In the genomic region with DNA sequence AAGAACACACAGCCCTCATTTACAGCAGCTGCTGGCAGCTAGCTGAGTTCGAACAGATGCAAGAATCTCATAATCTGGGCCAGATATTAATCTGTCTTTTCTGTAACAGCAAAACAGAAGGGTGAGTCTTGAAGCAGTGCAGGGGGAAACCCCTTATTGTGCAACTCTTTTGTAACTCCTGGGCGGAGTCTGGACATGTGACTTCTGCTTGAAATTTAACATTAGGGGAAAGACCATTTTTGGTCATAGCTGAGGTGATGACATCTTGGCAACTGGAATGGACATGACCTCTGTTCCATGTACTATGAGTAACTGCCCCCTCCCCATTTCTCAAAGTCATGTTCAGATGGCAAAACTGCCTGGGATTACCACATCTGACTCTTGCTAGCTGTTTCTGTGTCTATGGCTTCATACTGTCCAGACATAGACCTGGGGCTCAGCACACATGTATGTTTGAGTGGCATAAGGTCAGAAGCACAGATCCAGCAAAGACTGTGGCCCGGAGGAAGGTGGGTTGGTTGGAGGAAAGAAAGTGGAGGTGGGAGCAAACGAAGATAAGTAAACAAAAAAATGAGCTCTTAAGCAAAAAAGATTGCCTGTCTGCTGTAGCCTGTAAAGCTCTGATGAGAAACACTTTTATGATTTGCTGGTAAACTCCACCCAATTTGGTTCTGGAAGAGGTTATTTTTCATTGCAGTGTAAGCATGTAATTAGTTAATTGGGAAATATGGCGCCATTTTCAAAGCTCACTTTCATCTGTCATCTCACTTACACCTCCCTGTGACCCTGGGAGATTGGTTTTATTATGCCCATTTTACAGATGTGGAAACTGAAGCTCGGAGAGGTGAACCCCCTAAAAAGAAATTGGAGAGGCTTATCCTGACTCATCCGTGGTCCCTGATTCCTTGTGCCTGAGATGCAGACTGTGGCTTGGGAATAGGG, we compare ENCODE assay signal across 1 cellular context.
TF ChIP-seq lines count a peak whose summit lies in the region.

No MANE protein-coding gene starts in this region.

TF ChIP-seq in HepG2, 621 proteins besides CTCF, POLR2A, EP300 and RAD21 (continued from another document):
- TF ChIP-seq ETV5 (CRISPR knock-in tag; IDR thresholded peaks at IDR 0.05; ENCODE audit: borderline replicate concordance) (peak; percentile 40; the same call in 1 of the 2 replicates), NFKB2 (CRISPR knock-in tag; IDR thresholded peaks at IDR 0.05; ENCODE audit: borderline replicate concordance) (no peak), ZNF263 (CRISPR knock-in tag; IDR thresholded peaks at IDR 0.05) (no peak), RORA (CRISPR knock-in tag; IDR thresholded peaks at IDR 0.05) (no peak), ZNF549 (CRISPR knock-in tag; IDR thresholded peaks at IDR 0.05) (no peak), ZNF274 (CRISPR knock-in tag; IDR thresholded peaks at IDR 0.05) (no peak), ATM (IDR thresholded peaks at IDR 0.05; ENCODE audit: borderline replicate concordance) (no peak), PAWR (CRISPR knock-in tag; IDR thresholded peaks at IDR 0.05; ENCODE audit: borderline replicate concordance) (no peak), NBN (conservative IDR thresholded peaks at IDR 0.05) (no peak), ZBTB21 (CRISPR knock-in tag; IDR thresholded peaks at IDR 0.05) (peak; percentile 50), MAF1 (CRISPR knock-in tag; IDR thresholded peaks at IDR 0.05; ENCODE audit: borderline replicate concordance) (no peak), ONECUT2 (CRISPR knock-in tag; IDR thresholded peaks at IDR 0.05) (no peak), DNMT3B (CRISPR knock-in tag; conservative IDR thresholded peaks at IDR 0.05) (peak; percentile 58; the same call in 1 of the 2 replicates), ZNF205 (CRISPR knock-in tag; IDR thresholded peaks at IDR 0.05) (no peak), LCORL (IDR thresholded peaks at IDR 0.05) (peak; percentile 12; the same call in 1 of the 2 replicates), LCORL (CRISPR knock-in tag; IDR thresholded peaks at IDR 0.05) (peak; percentile 85), HOXD1 (CRISPR knock-in tag; IDR thresholded peaks at IDR 0.05) (no peak), TP53 (CRISPR knock-in tag; conservative IDR thresholded peaks at IDR 0.05) (no peak), YEATS2 (CRISPR knock-in tag; IDR thresholded peaks at IDR 0.05; ENCODE audit: borderline replicate concordance) (peak; percentile 21; the same call in 1 of the 2 replicates)
- TF ChIP-seq, protein P1, sequence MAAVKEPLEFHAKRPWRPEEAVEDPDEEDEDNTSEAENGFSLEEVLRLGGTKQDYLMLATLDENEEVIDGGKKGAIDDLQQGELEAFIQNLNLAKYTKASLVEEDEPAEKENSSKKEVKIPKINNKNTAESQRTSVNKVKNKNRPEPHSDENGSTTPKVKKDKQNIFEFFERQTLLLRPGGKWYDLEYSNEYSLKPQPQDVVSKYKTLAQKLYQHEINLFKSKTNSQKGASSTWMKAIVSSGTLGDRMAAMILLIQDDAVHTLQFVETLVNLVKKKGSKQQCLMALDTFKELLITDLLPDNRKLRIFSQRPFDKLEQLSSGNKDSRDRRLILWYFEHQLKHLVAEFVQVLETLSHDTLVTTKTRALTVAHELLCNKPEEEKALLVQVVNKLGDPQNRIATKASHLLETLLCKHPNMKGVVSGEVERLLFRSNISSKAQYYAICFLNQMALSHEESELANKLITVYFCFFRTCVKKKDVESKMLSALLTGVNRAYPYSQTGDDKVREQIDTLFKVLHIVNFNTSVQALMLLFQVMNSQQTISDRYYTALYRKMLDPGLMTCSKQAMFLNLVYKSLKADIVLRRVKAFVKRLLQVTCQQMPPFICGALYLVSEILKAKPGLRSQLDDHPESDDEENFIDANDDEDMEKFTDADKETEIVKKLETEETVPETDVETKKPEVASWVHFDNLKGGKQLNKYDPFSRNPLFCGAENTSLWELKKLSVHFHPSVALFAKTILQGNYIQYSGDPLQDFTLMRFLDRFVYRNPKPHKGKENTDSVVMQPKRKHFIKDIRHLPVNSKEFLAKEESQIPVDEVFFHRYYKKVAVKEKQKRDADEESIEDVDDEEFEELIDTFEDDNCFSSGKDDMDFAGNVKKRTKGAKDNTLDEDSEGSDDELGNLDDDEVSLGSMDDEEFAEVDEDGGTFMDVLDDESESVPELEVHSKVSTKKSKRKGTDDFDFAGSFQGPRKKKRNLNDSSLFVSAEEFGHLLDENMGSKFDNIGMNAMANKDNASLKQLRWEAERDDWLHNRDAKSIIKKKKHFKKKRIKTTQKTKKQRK (IDR thresholded peaks at IDR 0.05; ENCODE audit: low read length): no peak
- TF ChIP-seq, protein P2, sequence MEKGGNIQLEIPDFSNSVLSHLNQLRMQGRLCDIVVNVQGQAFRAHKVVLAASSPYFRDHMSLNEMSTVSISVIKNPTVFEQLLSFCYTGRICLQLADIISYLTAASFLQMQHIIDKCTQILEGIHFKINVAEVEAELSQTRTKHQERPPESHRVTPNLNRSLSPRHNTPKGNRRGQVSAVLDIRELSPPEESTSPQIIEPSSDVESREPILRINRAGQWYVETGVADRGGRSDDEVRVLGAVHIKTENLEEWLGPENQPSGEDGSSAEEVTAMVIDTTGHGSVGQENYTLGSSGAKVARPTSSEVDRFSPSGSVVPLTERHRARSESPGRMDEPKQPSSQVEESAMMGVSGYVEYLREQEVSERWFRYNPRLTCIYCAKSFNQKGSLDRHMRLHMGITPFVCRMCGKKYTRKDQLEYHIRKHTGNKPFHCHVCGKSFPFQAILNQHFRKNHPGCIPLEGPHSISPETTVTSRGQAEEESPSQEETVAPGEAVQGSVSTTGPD (CRISPR knock-in tag; IDR thresholded peaks at IDR 0.05): no peak
- TF ChIP-seq, protein P3, sequence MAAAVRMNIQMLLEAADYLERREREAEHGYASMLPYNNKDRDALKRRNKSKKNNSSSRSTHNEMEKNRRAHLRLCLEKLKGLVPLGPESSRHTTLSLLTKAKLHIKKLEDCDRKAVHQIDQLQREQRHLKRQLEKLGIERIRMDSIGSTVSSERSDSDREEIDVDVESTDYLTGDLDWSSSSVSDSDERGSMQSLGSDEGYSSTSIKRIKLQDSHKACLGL (CRISPR knock-in tag; IDR thresholded peaks at IDR 0.05): no peak
- TF ChIP-seq, protein P4, sequence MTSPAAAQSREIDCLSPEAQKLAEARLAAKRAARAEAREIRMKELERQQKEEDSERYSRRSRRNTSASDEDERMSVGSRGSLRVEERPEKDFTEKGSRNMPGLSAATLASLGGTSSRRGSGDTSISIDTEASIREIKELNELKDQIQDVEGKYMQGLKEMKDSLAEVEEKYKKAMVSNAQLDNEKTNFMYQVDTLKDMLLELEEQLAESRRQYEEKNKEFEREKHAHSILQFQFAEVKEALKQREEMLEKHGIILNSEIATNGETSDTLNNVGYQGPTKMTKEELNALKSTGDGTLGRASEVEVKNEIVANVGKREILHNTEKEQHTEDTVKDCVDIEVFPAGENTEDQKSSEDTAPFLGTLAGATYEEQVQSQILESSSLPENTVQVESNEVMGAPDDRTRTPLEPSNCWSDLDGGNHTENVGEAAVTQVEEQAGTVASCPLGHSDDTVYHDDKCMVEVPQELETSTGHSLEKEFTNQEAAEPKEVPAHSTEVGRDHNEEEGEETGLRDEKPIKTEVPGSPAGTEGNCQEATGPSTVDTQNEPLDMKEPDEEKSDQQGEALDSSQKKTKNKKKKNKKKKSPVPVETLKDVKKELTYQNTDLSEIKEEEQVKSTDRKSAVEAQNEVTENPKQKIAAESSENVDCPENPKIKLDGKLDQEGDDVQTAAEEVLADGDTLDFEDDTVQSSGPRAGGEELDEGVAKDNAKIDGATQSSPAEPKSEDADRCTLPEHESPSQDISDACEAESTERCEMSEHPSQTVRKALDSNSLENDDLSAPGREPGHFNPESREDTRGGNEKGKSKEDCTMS (CRISPR knock-in tag; conservative IDR thresholded peaks at IDR 0.05): no peak
- TF ChIP-seq, protein P5, sequence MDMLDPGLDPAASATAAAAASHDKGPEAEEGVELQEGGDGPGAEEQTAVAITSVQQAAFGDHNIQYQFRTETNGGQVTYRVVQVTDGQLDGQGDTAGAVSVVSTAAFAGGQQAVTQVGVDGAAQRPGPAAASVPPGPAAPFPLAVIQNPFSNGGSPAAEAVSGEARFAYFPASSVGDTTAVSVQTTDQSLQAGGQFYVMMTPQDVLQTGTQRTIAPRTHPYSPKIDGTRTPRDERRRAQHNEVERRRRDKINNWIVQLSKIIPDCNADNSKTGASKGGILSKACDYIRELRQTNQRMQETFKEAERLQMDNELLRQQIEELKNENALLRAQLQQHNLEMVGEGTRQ (IDR thresholded peaks at IDR 0.05; ENCODE audit: low read depth, low read length): peak; percentile 75
- TF ChIP-seq, protein P5 (CRISPR knock-in tag; IDR thresholded peaks at IDR 0.05; ENCODE audit: borderline replicate concordance): peak; percentile 98
- TF ChIP-seq, protein P6, sequence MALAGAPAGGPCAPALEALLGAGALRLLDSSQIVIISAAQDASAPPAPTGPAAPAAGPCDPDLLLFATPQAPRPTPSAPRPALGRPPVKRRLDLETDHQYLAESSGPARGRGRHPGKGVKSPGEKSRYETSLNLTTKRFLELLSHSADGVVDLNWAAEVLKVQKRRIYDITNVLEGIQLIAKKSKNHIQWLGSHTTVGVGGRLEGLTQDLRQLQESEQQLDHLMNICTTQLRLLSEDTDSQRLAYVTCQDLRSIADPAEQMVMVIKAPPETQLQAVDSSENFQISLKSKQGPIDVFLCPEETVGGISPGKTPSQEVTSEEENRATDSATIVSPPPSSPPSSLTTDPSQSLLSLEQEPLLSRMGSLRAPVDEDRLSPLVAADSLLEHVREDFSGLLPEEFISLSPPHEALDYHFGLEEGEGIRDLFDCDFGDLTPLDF (CRISPR knock-in tag; IDR thresholded peaks at IDR 0.05): no peak
- TF ChIP-seq, protein P7, sequence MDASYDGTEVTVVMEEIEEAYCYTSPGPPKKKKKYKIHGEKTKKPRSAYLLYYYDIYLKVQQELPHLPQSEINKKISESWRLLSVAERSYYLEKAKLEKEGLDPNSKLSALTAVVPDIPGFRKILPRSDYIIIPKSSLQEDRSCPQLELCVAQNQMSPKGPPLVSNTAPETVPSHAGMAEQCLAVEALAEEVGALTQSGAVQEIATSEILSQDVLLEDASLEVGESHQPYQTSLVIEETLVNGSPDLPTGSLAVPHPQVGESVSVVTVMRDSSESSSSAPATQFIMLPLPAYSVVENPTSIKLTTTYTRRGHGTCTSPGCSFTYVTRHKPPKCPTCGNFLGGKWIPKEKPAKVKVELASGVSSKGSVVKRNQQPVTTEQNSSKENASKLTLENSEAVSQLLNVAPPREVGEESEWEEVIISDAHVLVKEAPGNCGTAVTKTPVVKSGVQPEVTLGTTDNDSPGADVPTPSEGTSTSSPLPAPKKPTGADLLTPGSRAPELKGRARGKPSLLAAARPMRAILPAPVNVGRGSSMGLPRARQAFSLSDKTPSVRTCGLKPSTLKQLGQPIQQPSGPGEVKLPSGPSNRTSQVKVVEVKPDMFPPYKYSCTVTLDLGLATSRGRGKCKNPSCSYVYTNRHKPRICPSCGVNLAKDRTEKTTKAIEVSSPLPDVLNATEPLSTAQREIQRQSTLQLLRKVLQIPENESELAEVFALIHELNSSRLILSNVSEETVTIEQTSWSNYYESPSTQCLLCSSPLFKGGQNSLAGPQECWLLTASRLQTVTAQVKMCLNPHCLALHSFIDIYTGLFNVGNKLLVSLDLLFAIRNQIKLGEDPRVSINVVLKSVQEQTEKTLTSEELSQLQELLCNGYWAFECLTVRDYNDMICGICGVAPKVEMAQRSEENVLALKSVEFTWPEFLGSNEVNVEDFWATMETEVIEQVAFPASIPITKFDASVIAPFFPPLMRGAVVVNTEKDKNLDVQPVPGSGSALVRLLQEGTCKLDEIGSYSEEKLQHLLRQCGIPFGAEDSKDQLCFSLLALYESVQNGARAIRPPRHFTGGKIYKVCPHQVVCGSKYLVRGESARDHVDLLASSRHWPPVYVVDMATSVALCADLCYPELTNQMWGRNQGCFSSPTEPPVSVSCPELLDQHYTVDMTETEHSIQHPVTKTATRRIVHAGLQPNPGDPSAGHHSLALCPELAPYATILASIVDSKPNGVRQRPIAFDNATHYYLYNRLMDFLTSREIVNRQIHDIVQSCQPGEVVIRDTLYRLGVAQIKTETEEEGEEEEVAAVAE (CRISPR knock-in tag; IDR thresholded peaks at IDR 0.05; ENCODE audit: borderline replicate concordance): peak; percentile 62; the same call in 1 of the 2 replicates
